In the genomic region with DNA sequence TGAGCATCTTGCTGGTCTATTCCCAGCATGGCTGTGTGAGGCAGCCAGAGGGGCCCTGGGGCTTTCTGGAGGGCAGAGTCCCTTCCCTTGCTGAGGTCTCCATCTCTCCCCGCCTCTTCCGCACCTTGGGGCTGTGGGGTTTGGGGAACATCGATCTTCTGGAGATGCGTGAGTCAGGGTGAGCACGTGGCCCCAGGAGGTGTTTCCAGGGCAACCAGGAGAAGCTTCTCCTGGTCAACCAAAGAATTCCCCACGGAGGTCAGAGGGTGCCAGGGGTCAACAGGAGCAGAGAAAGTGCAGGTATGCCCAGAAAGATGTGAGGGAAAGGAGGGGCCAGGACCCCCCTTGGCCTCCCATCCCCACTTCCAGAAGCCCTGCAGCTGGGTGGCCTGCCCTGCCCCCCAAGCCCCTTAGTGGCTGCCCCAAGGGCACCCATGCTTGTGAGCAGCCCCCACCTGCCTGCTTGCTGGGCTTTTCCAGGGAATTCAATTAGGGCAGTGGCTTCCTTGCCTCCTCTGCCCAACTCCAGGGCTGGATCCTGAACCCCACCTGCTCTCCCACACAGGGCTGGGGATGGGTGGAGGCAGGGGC, we compare ENCODE assay signal across 22 cellular contexts. TPM values are rescaled to one million over a fixed set of nuclear protein-coding genes. Genes with fewer than 3 reads are reported as not detected.
A peak's percentile ranks its signal among the peaks of the same experiment; 100 is the strongest.
DNase-seq lines count a peak whose midpoint lies in the region; ATAC-seq lines count a peak whose summit lies in the region.
"Had no signal": no experiment of that assay in that cellular context is flagged by ENCODE, and none has a peak within 500 bp of the region (broad histone marks: within the 10 kb centered on the region; RNA-seq: fewer than 3 reads in every experiment).

No MANE protein-coding gene starts in this region.

- peaks cover 7% of the 10 kb centered on the region for H3K27me3 Mint-ChIP-seq in central memory CD8-positive, alpha-beta T cell
- no peaks in the 10 kb centered on the region for H3K27me3 Mint-ChIP-seq in activated naive CD8-positive, alpha-beta T cell treated with anti-CD3 and anti-CD28 coated beads for 36 hours
- H3K27me3 Mint-ChIP-seq: brain; stimulated activated naive CD8-positive, alpha-beta T cell treated with anti-CD3 and anti-CD28 coated beads, Interleukin-15, amount 100 ng/mL, for 72 hours had no signal

- H3K9me3 Mint-ChIP-seq in central memory CD8-positive, alpha-beta T cell = no peaks in the 10 kb centered on the region
- H3K9me3 Mint-ChIP-seq in activated naive CD8-positive, alpha-beta T cell treated with anti-CD3 and anti-CD28 coated beads for 36 hours = no peaks in the 10 kb centered on the region
- H3K9me3 Mint-ChIP-seq: activated T-helper 17 cell treated with anti-CD3 and anti-CD28 coated beads, Interleukin-2, amount 50 U/mL, for 72 hours; brain; dendritic cell treated with granulocyte-macrophage colony-stimulating factor and Interleukin-4, amounts not matched to agents 40 ng/mL and 50 ng/mL, for 4 days; stimulated activated naive CD8-positive, alpha-beta T cell treated with anti-CD3 and anti-CD28 coated beads, Interleukin-15, amount 100 ng/mL, for 72 hours; T-helper 2 cell treated with Interferon-gamma antibody and Interleukin-4, amounts not matched to agents 5 μg/mL and 100 μg/mL, for 36 hours had no signal

- no peak overlapping the region for H3K27ac Mint-ChIP-seq in central memory CD8-positive, alpha-beta T cell (ENCODE audit: low read depth)
- H3K27ac Mint-ChIP-seq in activated naive CD8-positive, alpha-beta T cell treated with anti-CD3 and anti-CD28 coated beads for 36 hours = no peak overlapping the region
- H3K27ac Mint-ChIP-seq: activated T-helper 17 cell treated with anti-CD3 and anti-CD28 coated beads, Interleukin-2, amount 50 U/mL, for 72 hours; brain; dendritic cell treated with granulocyte-macrophage colony-stimulating factor and Interleukin-4, amounts not matched to agents 40 ng/mL and 50 ng/mL, for 4 days; stimulated activated naive CD8-positive, alpha-beta T cell treated with anti-CD3 and anti-CD28 coated beads, Interleukin-15, amount 100 ng/mL, for 72 hours; T-helper 2 cell treated with Interferon-gamma antibody and Interleukin-4, amounts not matched to agents 5 μg/mL and 100 μg/mL, for 36 hours had no signal

- H3K36me3 Mint-ChIP-seq in central memory CD8-positive, alpha-beta T cell (ENCODE audit: insufficient read depth) = no peaks in the 10 kb centered on the region
- no peaks in the 10 kb centered on the region for H3K36me3 Mint-ChIP-seq in activated naive CD8-positive, alpha-beta T cell treated with anti-CD3 and anti-CD28 coated beads for 36 hours
- H3K36me3 Mint-ChIP-seq: brain had no signal

- peak; percentile 45 for DNase-seq in activated effector memory CD4-positive, alpha-beta T cell treated with anti-CD3 and anti-CD28 coated beads, Interleukin-2, amount 50 U/mL, for 16 hours
- DNase-seq in activated effector memory CD4-positive, alpha-beta T cell treated with Interleukin-2 at 50 U/mL for 16 hours = no peak
- peak; percentile 1 to 6 for DNase-seq in central memory CD8-positive, alpha-beta T cell (ENCODE audit: low spot score in 2 of 2)
- peak; percentile 81 for DNase-seq in mesenteric fat pad (ENCODE audit: low spot score)
- peak; percentile 8 for DNase-seq in stimulated activated CD8-positive, alpha-beta memory T cell treated with anti-CD3 and anti-CD28 coated beads, Interleukin-4, amount 100 ng/mL, for 48 hours
- no peak for DNase-seq in activated naive CD8-positive, alpha-beta T cell treated with anti-CD3 and anti-CD28 coated beads for 36 hours
- DNase-seq: Calu3; GOT3; left ventricle myocardium superior; NCI-H1092; NCI-H187 treated with DMSO at 0.1 percent for 48 hours; NCI-H748 treated with DMSO at 0.1 percent for 48 hours; retina; RPMI8226; stimulated activated CD4-positive, alpha-beta T cell treated with anti-CD3 and anti-CD28 coated beads, Interleukin-4, amount 100 ng/mL, for 24 hours; stimulated activated naive CD8-positive, alpha-beta T cell treated with anti-CD3 and anti-CD28 coated beads, Interleukin-15, amount 100 ng/mL, for 72 hours had no signal

- no peak for ATAC-seq in central memory CD8-positive, alpha-beta T cell (replicated peaks; ENCODE audit: extremely low read depth, poor library complexity, severe bottlenecking)
- ATAC-seq in HG03565 (IDR thresholded peaks at IDR 0.05; ENCODE audit: unreplicated experiment) (no peak), GM18868 (IDR thresholded peaks at IDR 0.05; ENCODE audit: unreplicated experiment) (no peak)
- ATAC-seq: activated T-helper 17 cell treated with anti-CD3 and anti-CD28 coated beads, Interleukin-2, amount 50 U/mL, for 72 hours; left ventricle myocardium superior; stimulated activated naive CD8-positive, alpha-beta T cell treated with anti-CD3 and anti-CD28 coated beads, Interleukin-15, amount 100 ng/mL, for 72 hours had no signal

- no peaks in the 10 kb centered on the region for H3K4me1 Mint-ChIP-seq in central memory CD8-positive, alpha-beta T cell
- no peaks in the 10 kb centered on the region for H3K4me1 Mint-ChIP-seq in activated naive CD8-positive, alpha-beta T cell treated with anti-CD3 and anti-CD28 coated beads for 36 hours
- H3K4me1 Mint-ChIP-seq: activated T-helper 17 cell treated with anti-CD3 and anti-CD28 coated beads, Interleukin-2, amount 50 U/mL, for 72 hours; brain; stimulated activated naive CD8-positive, alpha-beta T cell treated with anti-CD3 and anti-CD28 coated beads, Interleukin-15, amount 100 ng/mL, for 72 hours had no signal

- H3K4me3 Mint-ChIP-seq in central memory CD8-positive, alpha-beta T cell = no peak overlapping the region
- no peak overlapping the region for H3K4me3 Mint-ChIP-seq in activated naive CD8-positive, alpha-beta T cell treated with anti-CD3 and anti-CD28 coated beads for 36 hours
- H3K4me3 Mint-ChIP-seq: activated T-helper 17 cell treated with anti-CD3 and anti-CD28 coated beads, Interleukin-2, amount 50 U/mL, for 72 hours; brain; dendritic cell treated with granulocyte-macrophage colony-stimulating factor and Interleukin-4, amounts not matched to agents 40 ng/mL and 50 ng/mL, for 4 days; stimulated activated naive CD8-positive, alpha-beta T cell treated with anti-CD3 and anti-CD28 coated beads, Interleukin-15, amount 100 ng/mL, for 72 hours; T-helper 2 cell treated with Interferon-gamma antibody and Interleukin-4, amounts not matched to agents 5 μg/mL and 100 μg/mL, for 36 hours had no signal

RNA-seq across cellular contexts. Expression of gene PROM2, which starts 2.8 kb away (rescaled TPM):
- 0.39 TPM for total RNA-seq in mesenteric fat pad
- under 1 TPM in 1 of 2 experiments, not detected in 1; 0.30 TPM for total RNA-seq in activated naive CD8-positive, alpha-beta T cell treated with anti-CD3 and anti-CD28 coated beads for 36 hours

RNA-seq across cellular contexts. Expression of gene KCNIP3, which starts 25.7 kb away (rescaled TPM):
- 3.8 TPM for total RNA-seq in mesenteric fat pad
- not detected for total RNA-seq in activated naive CD8-positive, alpha-beta T cell treated with anti-CD3 and anti-CD28 coated beads for 36 hours
- total RNA-seq: activated T-helper 17 cell treated with anti-CD3 and anti-CD28 coated beads, Interleukin-2, amount 50 U/mL, for 72 hours had no signal

Comparison
In these comparisons a context has a peak if more than half of its experiments do, and no peak if none do; other contexts are left out.
1. DNase-seq: peak in activated effector memory CD4-positive, alpha-beta T cell treated with anti-CD3 and anti-CD28 coated beads, Interleukin-2, amount 50 U/mL, for 16 hours (single experiment), central memory CD8-positive, alpha-beta T cell (2 of 2), mesenteric fat pad (single experiment) and stimulated activated CD8-positive, alpha-beta memory T cell treated with anti-CD3 and anti-CD28 coated beads, Interleukin-4, amount 100 ng/mL, for 48 hours (single experiment); none in activated effector memory CD4-positive, alpha-beta T cell treated with Interleukin-2 at 50 U/mL for 16 hours (single experiment) and activated naive CD8-positive, alpha-beta T cell treated with anti-CD3 and anti-CD28 coated beads for 36 hours (single experiment).